ENCODE assay signal across 12 cellular contexts in the genomic region with DNA sequence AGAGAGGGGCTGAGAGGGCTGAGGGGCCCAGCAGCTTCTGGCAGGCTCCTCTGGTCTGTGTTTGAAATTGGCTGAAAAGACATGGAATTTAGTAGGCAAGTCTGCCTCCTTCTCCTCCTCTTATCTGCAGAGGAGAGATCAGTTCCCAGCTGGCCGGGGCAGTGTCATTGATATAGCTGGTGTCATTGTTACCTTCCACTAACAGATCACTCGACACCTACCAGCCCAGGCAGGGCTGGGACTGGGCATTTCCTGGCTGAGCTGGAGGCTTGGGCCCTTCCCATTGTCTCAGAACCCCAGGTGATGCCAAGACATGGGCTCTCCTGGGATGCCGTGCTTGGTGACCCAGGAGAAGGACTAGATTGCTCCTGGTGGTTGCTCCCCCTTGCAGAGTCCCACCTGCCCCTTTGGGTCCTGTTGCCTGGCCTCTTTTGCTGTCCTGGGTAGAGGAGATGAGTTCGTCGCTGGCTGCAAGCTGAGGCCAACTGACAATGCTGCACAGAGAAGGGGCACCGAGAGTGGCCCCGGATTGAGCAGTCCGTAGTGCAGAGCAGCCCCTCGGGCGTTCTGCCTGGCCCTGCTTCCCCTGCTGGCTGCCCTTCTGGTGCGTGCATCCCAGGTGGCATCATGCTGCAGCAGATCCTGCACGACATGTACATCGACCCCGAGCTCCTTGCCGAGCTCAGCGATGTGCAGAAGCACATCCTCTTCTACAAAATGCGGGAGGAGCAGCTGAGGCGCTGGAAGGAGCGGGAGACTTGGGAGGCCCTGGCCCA. TPM values are rescaled to one million over a fixed set of nuclear protein-coding genes. Genes with fewer than 3 reads are reported as not detected.
DNase-seq lines count a peak whose midpoint lies in the region; ATAC-seq and TF ChIP-seq lines count a peak whose summit lies in the region.
"Had no signal": no experiment of that assay in that cellular context is flagged by ENCODE, and none has a peak within 500 bp of the region (broad histone marks: within the 10 kb centered on the region; RNA-seq: fewer than 3 reads in every experiment).

A gene (plus strand): TSS at position 198 of the 776 bp plus-strand sequence. CDS start 430 bp downstream, at position 628.

- peaks cover 16% of the 10 kb centered on the region in 2 experiments for H3K4me1 ChIP-seq in neutrophil (ENCODE audit: control insufficient read depth in 1 of 2, insufficient read depth in 1 of 2, low read depth in 1 of 2, low read length in 1 of 2)

- no peaks in the 10 kb centered on the region for H3K36me3 ChIP-seq in neutrophil

- peak within 1 kb of the TSS in 1 of 2 experiments; percentile 75 for H3K4me3 ChIP-seq in neutrophil (ENCODE audit: low read depth in 1 of 2, low read length in 1 of 2)

- CTCF ChIA-PET in Calu3 (lab: Charles Lee), result no interaction called here

- ATAC-seq in HG02938 (IDR thresholded peaks at IDR 0.05; ENCODE audit: unreplicated experiment), result no peak
- ATAC-seq in GM19023 (IDR thresholded peaks at IDR 0.05; ENCODE audit: unreplicated experiment), result no peak

- peaks cover 21% of the 10 kb centered on the region for H3K4me1 Mint-ChIP-seq in Calu3 (ENCODE audit: low read depth, unreplicated experiment)
- H3K4me1 Mint-ChIP-seq in dendritic cell treated with granulocyte-macrophage colony-stimulating factor and Interleukin-4, amounts not matched to agents 40 ng/mL and 50 ng/mL, for 4 days (ENCODE audit: low read depth), result peaks cover 24% of the 10 kb centered on the region

- no peaks in the 10 kb centered on the region for H3K9me3 ChIP-seq in neutrophil

- no peak within 1 kb of the TSS for H3K27ac Mint-ChIP-seq in Calu3 (ENCODE audit: unreplicated experiment)
- peak within 1 kb of the TSS; percentile 94 for H3K27ac Mint-ChIP-seq in dendritic cell treated with granulocyte-macrophage colony-stimulating factor and Interleukin-4, amounts not matched to agents 40 ng/mL and 50 ng/mL, for 4 days

- H3K27me3 Mint-ChIP-seq in Calu3 (ENCODE audit: unreplicated experiment), result peaks cover 30% of the 10 kb centered on the region
- H3K27me3 Mint-ChIP-seq in dendritic cell treated with granulocyte-macrophage colony-stimulating factor and Interleukin-4, amounts not matched to agents 40 ng/mL and 50 ng/mL, for 4 days, result peaks cover 2% of the 10 kb centered on the region

- no peaks in the 10 kb centered on the region for H3K27me3 ChIP-seq in neutrophil

- DNase-seq in Calu3 (no peak), NCI-H2196 treated with DMSO at 0.1 percent for 48 hours (lab: John Stamatoyannopoulos, UW; ENCODE audit: unreplicated experiment) (peak; percentile 3)
- DNase-seq in stimulated activated CD4-positive, alpha-beta T cell treated with anti-CD3 and anti-CD28 coated beads, Interleukin-1b, Interleukin-23, amount 100 ng/mL, for 48 hours, result no peak
- DNase-seq: anterior cingulate cortex; DMS79 treated with DMSO at 0.1 percent for 48 hours; NCI-H1105; NCI-H748 treated with DMSO at 0.1 percent for 48 hours; stimulated activated CD4-positive, alpha-beta T cell treated with anti-CD3 and anti-CD28 coated beads, Interleukin-15, amount 100 ng/mL, for 24 hours had no signal

- TF ChIP-seq CTCF in Calu3 (IDR thresholded peaks at IDR 0.05; ENCODE audit: unreplicated experiment), result no peak
- no peak for TF ChIP-seq CTCF in neutrophil (IDR thresholded peaks at IDR 0.05)

- no TSS peak for BruUV-seq in Calu3 (replicated peaks; lab: Mats Ljungman, UMichigan)

- H3K36me3 Mint-ChIP-seq in Calu3 (ENCODE audit: insufficient read depth, unreplicated experiment), result peaks cover 12% of the 10 kb centered on the region
- no peaks in the 10 kb centered on the region for H3K36me3 Mint-ChIP-seq in dendritic cell treated with granulocyte-macrophage colony-stimulating factor and Interleukin-4, amounts not matched to agents 40 ng/mL and 50 ng/mL, for 4 days (ENCODE audit: low read depth)

- intact Hi-C loops in Calu3 (cut with micrococcal nuclease; ENCODE audit: unreplicated experiment), result loop anchor here (10.0 kb wide), 1 partner anchor 273 kb away; no protein-coding TSS in a partner anchor
- intact Hi-C loops in dendritic cell treated with granulocyte-macrophage colony-stimulating factor and Interleukin-4, amounts not matched to agents 40 ng/mL and 50 ng/mL, for 4 days (cut with micrococcal nuclease), result loop anchor here (5.0 kb wide), 1 partner anchor 59 kb away; no protein-coding TSS in a partner anchor

- peak within 1 kb of the TSS; percentile 88 for H3K4me3 Mint-ChIP-seq in Calu3 (ENCODE audit: low read depth, unreplicated experiment)
- H3K4me3 Mint-ChIP-seq in dendritic cell treated with granulocyte-macrophage colony-stimulating factor and Interleukin-4, amounts not matched to agents 40 ng/mL and 50 ng/mL, for 4 days, result no peak within 1 kb of the TSS

- peak within 1 kb of the TSS; percentile 91 for H3K27ac ChIP-seq in neutrophil

- H3K9me3 Mint-ChIP-seq in Calu3 (ENCODE audit: low read depth, unreplicated experiment), result no peaks in the 10 kb centered on the region
- no peaks in the 10 kb centered on the region for H3K9me3 Mint-ChIP-seq in dendritic cell treated with granulocyte-macrophage colony-stimulating factor and Interleukin-4, amounts not matched to agents 40 ng/mL and 50 ng/mL, for 4 days

RNA-seq across cellular contexts. Expression of the gene that starts here (rescaled TPM):
- 0.24 TPM in 1 of 2 replicates, not detected in the other for total RNA-seq in Calu3 (2022)
